ENCODE assay signal across 8 cellular contexts in the genomic region with DNA sequence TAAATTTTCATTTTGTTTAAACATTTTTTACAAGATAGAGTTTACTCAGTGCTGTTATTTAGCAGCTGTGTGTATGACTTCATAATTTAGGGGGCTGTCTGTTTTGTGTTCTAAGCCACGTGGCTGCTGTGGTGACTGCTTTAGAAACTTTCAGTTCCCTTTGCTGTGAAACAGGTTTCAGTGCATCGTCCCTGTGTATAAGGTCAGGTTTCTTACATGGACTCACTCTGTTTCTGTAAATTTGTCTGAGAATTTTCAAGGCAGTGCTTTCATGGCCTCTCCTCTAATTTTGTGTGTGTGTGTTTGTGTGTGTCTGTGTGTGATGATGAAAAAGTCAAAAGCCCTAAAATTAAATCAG. TPM values are rescaled to one million over a fixed set of nuclear protein-coding genes. Genes with fewer than 3 reads are reported as not detected.
DNase-seq lines count a peak whose midpoint lies in the region; ATAC-seq, FAIRE-seq and TF ChIP-seq lines count a peak whose summit lies in the region.

No MANE protein-coding gene starts in this region.

- peaks cover 5% of the 10 kb centered on the region for H3K4me1 Mint-ChIP-seq in MCF 10A (ENCODE audit: insufficient read depth, unreplicated experiment)

- H3K56ac ChIP-seq in H1 (replicated peaks; ENCODE audit: insufficient read length, low read depth, low read length) = no peak overlapping the region

- no peak overlapping the region for H4K8ac ChIP-seq in H1 (ENCODE audit: extremely low read depth, insufficient read depth, low read length)

- no peak overlapping the region for H2BK20ac ChIP-seq in H1 (ENCODE audit: low read length)

- H3K23me2 ChIP-seq in H1 (ENCODE audit: low read depth, low read length) = peaks cover 3% of the 10 kb centered on the region; the same call in 1 of the 2 replicates

- no peaks in the 10 kb centered on the region for H3K27me3 Mint-ChIP-seq in MCF 10A (ENCODE audit: insufficient read depth, unreplicated experiment)

- TF ChIP-seq EP300 in H1 (IDR thresholded peaks at IDR 0.05; ENCODE audit: borderline replicate concordance in 1 of 2, low read depth in 2 of 2, low read length in 2 of 2) = no peak

- FAIRE-seq in H1 (lab: Jason Lieb, UNC) = no peak

- H3K4me3 ChIP-seq in breast epithelium (peak overlapping the region in 2 of 3 donors; percentile 38 to 56), H1 (ENCODE audit: extremely low read depth in 1 of 4, insufficient read depth in 2 of 4, low read depth in 3 of 4, low read length in 4 of 4) (peak overlapping the region; percentile 31 to 59 (median 40); a peak in 7 of 8 replicates)

- peak overlapping the region; percentile 48; the same call in 1 of the 2 replicates for H2BK5ac ChIP-seq in H1 (ENCODE audit: low read depth, low read length)

- H3K23ac ChIP-seq in H1 (ENCODE audit: insufficient read length) = no peak overlapping the region

- H4K20me1 ChIP-seq in H1 (replicated peaks in 1 of 2; ENCODE audit: control insufficient read depth in 1 of 2, insufficient read depth in 2 of 2, low read length in 2 of 2) = peaks cover 0 to 5% of the 10 kb centered on the region in 2 experiments

- ATAC-seq in HG02763 (IDR thresholded peaks at IDR 0.05; ENCODE audit: unreplicated experiment) = peak; percentile 83

- intact Hi-C loops in breast epithelium (cut with DNase I; ENCODE audit: low total_unique reads) = no loop called here
- intact Hi-C loops in MCF 10A (cut with micrococcal nuclease) = no loop called here

- DNase-seq in breast epithelium (ENCODE audit: low spot score in 2 of 2) (no peak), MCF 10A (ENCODE audit: unreplicated experiment) (no peak), NOMO-1 (lab: John Stamatoyannopoulos, UW; ENCODE audit: unreplicated experiment in 2 of 2) (peak; percentile 52 to 90), H1 (ENCODE audit: low read depth in 1 of 2, low spot score in 2 of 2) (no peak), pons (ENCODE audit: low spot score) (peak; percentile 64), COR-L47 (lab: John Stamatoyannopoulos, UW) (no peak), NCI-H2081 (lab: John Stamatoyannopoulos, UW) (no peak)

- peak overlapping the region; percentile 5 for H3K18ac ChIP-seq in H1 (ENCODE audit: extremely low read depth, low read length)

- peak overlapping the region; percentile 82 for H2BK120ac ChIP-seq in H1 (replicated peaks; ENCODE audit: low read depth, low read length)

- H3K27ac ChIP-seq in breast epithelium = no peak overlapping the region
- H3K27ac ChIP-seq in H1 (ENCODE audit: low read depth, low read length) = peak overlapping the region; percentile 39; the same call in 1 of the 2 replicates

- TF ChIP-seq POLR2A in breast epithelium (IDR thresholded peaks at IDR 0.05) = no peak
- TF ChIP-seq POLR2A in H1 (IDR thresholded peaks at IDR 0.05; ENCODE audit: control extremely low read depth in 1 of 2, low read depth in 2 of 2, low read length in 2 of 2) = no peak

- H3K36me3 Mint-ChIP-seq in MCF 10A (ENCODE audit: insufficient read depth, unreplicated experiment) = no peaks in the 10 kb centered on the region

- CTCF ChIA-PET in MCF 10A (lab: Yijun Ruan, JAX) (interaction anchor here (0.5 to 1.2 kb wide), 2 partner anchors 104 to 485 kb away, joined by 3 to 4 read pairs; no protein-coding TSS in a partner anchor), H1 (lab: Charles Lee; ENCODE audit: partially characterized antibody) (interaction anchor here (1.5 to 2.6 kb wide), 2 partner anchors 17 to 32 kb away, joined by 4 to 7 read pairs; a partner anchor contains a TSS)

- H2BK12ac ChIP-seq in H1 (ENCODE audit: low read depth, low read length) = peak overlapping the region; percentile 72; the same call in 1 of the 2 replicates

- no peak overlapping the region for H3K4me3 Mint-ChIP-seq in MCF 10A (ENCODE audit: unreplicated experiment)

- H3K14ac ChIP-seq in H1 (ENCODE audit: insufficient read length) = no peak overlapping the region

- peak overlapping the region; percentile 77 for H4K91ac ChIP-seq in H1 (replicated peaks; ENCODE audit: insufficient read length, low read length)

- no peaks in the 10 kb centered on the region for H3K9me3 Mint-ChIP-seq in MCF 10A (ENCODE audit: unreplicated experiment)

- H3K79me1 ChIP-seq in H1 (ENCODE audit: low read depth, low read length) = peaks cover 2% of the 10 kb centered on the region; the same call in 1 of the 2 replicates

- BruUV-seq in MCF 10A (replicated peaks; lab: Mats Ljungman, UMichigan) = no TSS peak

- H3K9me3 ChIP-seq in breast epithelium = no peaks in the 10 kb centered on the region
- no peaks in the 10 kb centered on the region for H3K9me3 ChIP-seq in H1 (ENCODE audit: insufficient read depth in 2 of 2, low read depth in 1 of 2, low read length in 1 of 2)

- peaks cover 7 to 67% of the 10 kb centered on the region in 2 experiments for H3K79me2 ChIP-seq in H1 (ENCODE audit: control insufficient read depth in 1 of 2, insufficient read depth in 2 of 2, low read length in 2 of 2)

- H3K4me1 ChIP-seq in breast epithelium (no peaks in the 10 kb centered on the region), H1 (replicated peaks in 1 of 4; ENCODE audit: control insufficient read depth in 3 of 4, insufficient read depth in 4 of 4, low read length in 3 of 4) (peaks cover 2 to 19% (median 11%) of the 10 kb centered on the region in 4 experiments; a peak in 5 of 7 replicates)

- H4K5ac ChIP-seq in H1 (ENCODE audit: insufficient read length, low read depth, low read length) = no peak overlapping the region

- POLR2A ChIA-PET in MCF 10A (lab: Yijun Ruan, JAX) (no interaction called here), H1 (lab: Charles Lee; ENCODE audit: partially characterized antibody) (interaction anchor here (1.2 to 3.5 kb wide), 6 partner anchors 8 to 39 kb away, joined by 3 to 18 read pairs (median 5); a partner anchor contains a TSS)

- TF ChIP-seq RAD21 in H1 (IDR thresholded peaks at IDR 0.05 in 1 of 2, conservative IDR thresholded peaks at IDR 0.05 in 1 of 2; ENCODE audit: low read depth in 2 of 2, low read length in 2 of 2) = no peak

- H3K36me3 ChIP-seq in breast epithelium (no peaks in the 10 kb centered on the region), H1 (ENCODE audit: control insufficient read depth in 2 of 4, insufficient read depth in 4 of 4, low read length in 3 of 4) (no peaks in the 10 kb centered on the region)

- H3K4me2 ChIP-seq in H1 (ENCODE audit: insufficient read depth in 1 of 2, low read depth in 2 of 2, low read length in 2 of 2) = peak overlapping the region; percentile 59 to 81

- 18% methylated on average over 2 of the region's 2 CpGs; no CpG with 5 or more reads in 1 of the 2 experiments for WGBS in H1 (ENCODE audit: extremely low coverage in 1 of 2, insufficient coverage in 1 of 2, insufficient read length in 1 of 2, insufficient replicate concordance in 2 of 2, low coverage in 1 of 2, low lambda C conversion rate in 2 of 2, missing lambda C conversion rate in 1 of 2), 2 experiments

- no peak overlapping the region for H2AFZ ChIP-seq in H1 (ENCODE audit: low read length)

- no peak overlapping the region for H3K27ac Mint-ChIP-seq in MCF 10A (ENCODE audit: low read depth, unreplicated experiment)

- peak overlapping the region; percentile 15 to 62 (median 48); a peak in 6 of 7 replicates for H3K9ac ChIP-seq in H1 (replicated peaks in 1 of 4; ENCODE audit: extremely low read depth in 1 of 4, low read depth in 3 of 4, low read length in 3 of 4)

- H3K4ac ChIP-seq in H1 (replicated peaks; ENCODE audit: insufficient read length, low read depth, low read length) = no peak overlapping the region

- H2AK5ac ChIP-seq in H1 (ENCODE audit: low read depth, low read length) = no peak overlapping the region

- H2BK15ac ChIP-seq in H1 (ENCODE audit: low read length) = no peak overlapping the region

- no peak for TF ChIP-seq CTCF in breast epithelium (IDR thresholded peaks at IDR 0.05)
- no peak for TF ChIP-seq CTCF in MCF 10A (IDR thresholded peaks at IDR 0.05; ENCODE audit: unreplicated experiment)
- TF ChIP-seq CTCF in H1 (IDR thresholded peaks at IDR 0.05; ENCODE audit: control extremely low read depth in 1 of 3, insufficient read depth in 1 of 3, low read depth in 1 of 3, low read length in 3 of 3) = no peak

- H3K27me3 ChIP-seq in breast epithelium (no peaks in the 10 kb centered on the region), H1 (replicated peaks in 1 of 4; ENCODE audit: control insufficient read depth in 3 of 4, extremely low read depth in 1 of 4, insufficient read depth in 3 of 4, low read length in 3 of 4) (no peaks in the 10 kb centered on the region)

TF ChIP-seq in H1, 55 proteins besides CTCF, POLR2A, EP300 and RAD21:
- TF ChIP-seq CHD2 (IDR thresholded peaks at IDR 0.05; ENCODE audit: low read length) (no peak), CBX5 (IDR thresholded peaks at IDR 0.05; ENCODE audit: low read depth, low read length) (no peak), TCF12 (IDR thresholded peaks at IDR 0.05; ENCODE audit: low read depth, low read length) (no peak), YY1 (IDR thresholded peaks at IDR 0.05; ENCODE audit: low read depth, low read length) (no peak), EGR1 (IDR thresholded peaks at IDR 0.05; ENCODE audit: borderline replicate concordance, low read depth, low read length) (no peak)
- TF ChIP-seq, protein P1, sequence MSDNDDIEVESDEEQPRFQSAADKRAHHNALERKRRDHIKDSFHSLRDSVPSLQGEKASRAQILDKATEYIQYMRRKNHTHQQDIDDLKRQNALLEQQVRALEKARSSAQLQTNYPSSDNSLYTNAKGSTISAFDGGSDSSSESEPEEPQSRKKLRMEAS (IDR thresholded peaks at IDR 0.05) = peak; percentile 38; the same call in 1 of the 2 replicates
TF ChIP-seq in H1: peak in this region for 1.

RNA-seq across cellular contexts. Expression of a gene that starts 32.4 kb away (rescaled TPM):
- 10 to 100 TPM in 2 of 3 donors, 1 to 10 TPM in 1; 7.2 to 31.5 (median 18.4) TPM for total RNA-seq in breast epithelium
- total RNA-seq in MCF 10A (2022) = 39.9 and 49.3 TPM in 2 replicates
- total RNA-seq in H1 (2021; fragmentation: NEBNext Ultra II Directional; extraction: Animal tissue kit (Norgen Biotek cat#: 25700)) = 54.3 and 58.4 TPM in 2 replicates
- polyA plus RNA-seq in H1 (2011; rRNA removed) = 34.1 and 40.8 TPM in 2 replicates
- polyA plus RNA-seq in H1 (2011; cell fraction: cytosol; rRNA removed) = 32.1 TPM
- 89.8 TPM for polyA plus RNA-seq in H1 (2011; cell fraction: nucleus; rRNA removed)
- 34.8 to 37.2 TPM (median 35.4 TPM) in 4 replicates for polyA plus RNA-seq in H1 (2012, experiment 1 of 2)
- 6.6 TPM for polyA plus RNA-seq in H1 (2012, experiment 2 of 2)
- polyA plus RNA-seq in H1 (2013, experiment 1 of 2) = 30.6 TPM
- 27.4 TPM for polyA plus RNA-seq in H1 (2013, experiment 2 of 2)
- polyA minus RNA-seq in H1 (2011; rRNA and poly(A)+ RNA removed) = 83.3 and 93.4 TPM in 2 replicates
- 48.6 TPM for polyA minus RNA-seq in H1 (2011; cell fraction: cytosol; rRNA and poly(A)+ RNA removed)
- polyA minus RNA-seq in H1 (2011; cell fraction: nucleus; rRNA and poly(A)+ RNA removed) = 189 TPM

Comparison
In these comparisons a context has a peak if more than half of its experiments do, and no peak if none do; other contexts are left out.
1. DNase-seq: peak in NOMO-1 (2 of 2) and pons (single experiment); none in breast epithelium (0 of 2), MCF 10A (single experiment), H1 (0 of 2), COR-L47 (single experiment) and NCI-H2081 (0 of 2).